Comparison of ENCODE assay signal across 8 cellular contexts in the genomic region with DNA sequence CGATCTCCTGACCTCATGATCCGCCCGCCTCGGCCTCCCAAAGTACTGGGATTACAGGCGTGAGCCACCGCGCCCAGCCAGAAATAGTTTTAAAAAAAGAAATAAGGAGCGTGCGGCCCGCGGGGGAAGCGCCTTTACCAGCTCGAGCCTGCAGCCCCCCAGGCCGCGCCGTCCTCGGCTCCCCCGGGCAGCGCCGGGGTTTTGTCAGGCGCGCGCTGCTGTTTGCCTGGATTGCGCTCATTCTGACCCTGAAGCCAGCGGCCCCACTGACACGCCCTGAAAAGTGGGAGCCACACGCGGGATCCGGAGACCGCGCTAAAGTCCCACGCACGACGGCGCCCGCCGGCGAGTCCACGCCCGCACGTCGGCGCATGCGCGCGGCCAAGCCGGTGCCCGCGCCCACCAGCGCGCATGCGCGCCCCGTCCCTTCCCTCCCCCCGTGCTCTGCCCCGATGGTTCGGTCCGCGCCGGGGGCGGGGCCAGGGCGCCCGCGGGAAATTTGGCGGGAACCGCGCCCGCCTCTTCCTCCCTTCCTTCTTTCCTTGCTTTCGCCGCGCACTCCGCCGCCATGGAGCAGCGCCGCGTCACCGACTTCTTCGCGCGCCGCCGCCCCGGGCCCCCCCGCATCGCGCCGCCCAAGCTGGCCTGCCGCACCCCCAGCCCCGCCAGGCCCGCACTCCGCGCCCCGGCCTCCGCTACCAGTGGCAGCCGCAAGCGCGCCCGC. TPM values are rescaled to one million over a fixed set of nuclear protein-coding genes. Genes with fewer than 3 reads are reported as not detected.
DNase-seq lines count a peak whose midpoint lies in the region; ATAC-seq and TF ChIP-seq lines count a peak whose summit lies in the region.

CDT1 (plus strand) TSS at position 526 of the 724 bp plus-strand sequence; CDS start at position 569, 43 bp downstream.

- peak within 1 kb of the TSS; percentile 83 for H3K9ac ChIP-seq in SK-N-MC (ENCODE audit: insufficient read length)

- H3K4me1 Mint-ChIP-seq in CD8-positive, alpha-beta T cell (ENCODE audit: low read depth) = peaks cover 20% of the 10 kb centered on the region

- H3K9me3 Mint-ChIP-seq in CD8-positive, alpha-beta T cell = no peaks in the 10 kb centered on the region

- no peak for TF ChIP-seq CTCF in CD8-positive, alpha-beta T cell (IDR thresholded peaks at IDR 0.05)
- TF ChIP-seq CTCF in gastroesophageal sphincter (IDR thresholded peaks at IDR 0.05) (peak in 1 of 4 experiments; percentile 8), neutrophil (IDR thresholded peaks at IDR 0.05) (peak; percentile 35)

- intact Hi-C loops in CD8-positive, alpha-beta T cell (cut with DNase I, micrococcal nuclease) = loop anchor here (1.0 to 10.0 kb wide), 7 partner anchors 8 to 349 kb away; partner anchors contain the start of genes APRT (in 2 of the 2), CTU2 (in 2 of the 2), PIEZO1 (in 2 of the 2) and RNF166 (in 2 of the 2)

- peak; percentile 68 for ATAC-seq in CD8-positive, alpha-beta T cell
- ATAC-seq in GM21390 (IDR thresholded peaks at IDR 0.05; ENCODE audit: unreplicated experiment) (peak; percentile 45), gastroesophageal sphincter (peak; percentile 82)

- TF ChIP-seq EP300 in gastroesophageal sphincter (IDR thresholded peaks at IDR 0.05) = no peak

- H3K36me3 ChIP-seq in CD8-positive, alpha-beta T cell (ENCODE audit: insufficient read depth, low read length) = no peaks in the 10 kb centered on the region
- peaks cover 33% of the 10 kb centered on the region; the same call in 1 of the 2 replicates for H3K36me3 ChIP-seq in SK-N-MC (ENCODE audit: insufficient read depth, low read length)
- H3K36me3 ChIP-seq in gastroesophageal sphincter = peaks cover 0 to 7% of the 10 kb centered on the region in 2 donors
- peaks cover 5% of the 10 kb centered on the region for H3K36me3 ChIP-seq in neutrophil

- TF ChIP-seq POLR2A in gastroesophageal sphincter (IDR thresholded peaks at IDR 0.05) = peak; percentile 81 to 84

- peak within 1 kb of the TSS; percentile 84 for H3K4me3 Mint-ChIP-seq in CD8-positive, alpha-beta T cell

- H3K36me3 Mint-ChIP-seq in CD8-positive, alpha-beta T cell = peaks cover 1% of the 10 kb centered on the region

- H3K27ac ChIP-seq in CD8-positive, alpha-beta T cell (ENCODE audit: low read depth, low read length) = peak within 1 kb of the TSS; percentile 44
- peak within 1 kb of the TSS; percentile 79; the same call in 1 of the 2 replicates for H3K27ac ChIP-seq in SK-N-MC
- H3K27ac ChIP-seq in gastroesophageal sphincter = peak within 1 kb of the TSS in 3 of 4 donors; percentile 74 to 85 (median 82)
- peak within 1 kb of the TSS; percentile 64 for H3K27ac ChIP-seq in neutrophil

- peak within 1 kb of the TSS; percentile 72 for H3K27ac Mint-ChIP-seq in CD8-positive, alpha-beta T cell

- H3K4me3 ChIP-seq in CD8-positive, alpha-beta T cell (ENCODE audit: low read depth, low read length) = peak within 1 kb of the TSS; percentile 65
- peak within 1 kb of the TSS; percentile 78 for H3K4me3 ChIP-seq in SK-N-MC
- peak within 1 kb of the TSS; percentile 62 to 70 for H3K4me3 ChIP-seq in gastroesophageal sphincter
- peak within 1 kb of the TSS; percentile 82 for H3K4me3 ChIP-seq in neutrophil (ENCODE audit: low read depth in 1 of 2, low read length in 1 of 2)

- CTCF ChIA-PET in CD8-positive, alpha-beta T cell (lab: Charles Lee) = interaction anchor here (0.6 kb wide), 1 partner anchor 761 kb away, joined by 3 read pairs; no protein-coding TSS in a partner anchor

- peaks cover 26% of the 10 kb centered on the region for H3K4me1 ChIP-seq in CD8-positive, alpha-beta T cell (ENCODE audit: insufficient read depth, low read length)
- H3K4me1 ChIP-seq in gastroesophageal sphincter (peaks cover 0 to 32% (median 14%) of the 10 kb centered on the region in 3 donors), neutrophil (ENCODE audit: control insufficient read depth in 1 of 2, insufficient read depth in 1 of 2, low read depth in 1 of 2, low read length in 1 of 2) (peaks cover 38 to 39% of the 10 kb centered on the region in 2 experiments)

- peak; percentile 70 to 94 (median 81) for DNase-seq in CD8-positive, alpha-beta T cell
- peak; percentile 59 to 70 for DNase-seq in Kasumi-1 (lab: John Stamatoyannopoulos, UW)
- DNase-seq in SK-N-MC (ENCODE audit: low read depth, low spot score) = no peak
- peak; percentile 67 to 82 (median 68) for DNase-seq in activated naive CD4-positive, alpha-beta T cell (lab: John Stamatoyannopoulos, UW)
- peak; percentile 84 for DNase-seq in superior temporal gyrus (ENCODE audit: extremely low spot score)

- H3K27me3 ChIP-seq in CD8-positive, alpha-beta T cell (ENCODE audit: insufficient read depth, low read length) = no peaks in the 10 kb centered on the region
- peaks cover 13% of the 10 kb centered on the region for H3K27me3 ChIP-seq in gastroesophageal sphincter
- no peaks in the 10 kb centered on the region for H3K27me3 ChIP-seq in neutrophil

- POLR2A ChIA-PET in CD8-positive, alpha-beta T cell (lab: Charles Lee) = interaction anchor here (1.0 to 2.5 kb wide), 5 partner anchors 9 to 53 kb away, joined by 3 to 11 read pairs (median 4); partner anchors contain the start of genes APRT, GALNS and TRAPPC2L

- 2% methylated on average over 22 of the region's 98 CpGs; no CpG with 5 or more reads in 1 of the 2 donors for WGBS in gastroesophageal sphincter (ENCODE audit: low coverage in 1 of 2), 2 donors

- H3K9me3 ChIP-seq in CD8-positive, alpha-beta T cell (ENCODE audit: low read length) = no peaks in the 10 kb centered on the region
- H3K9me3 ChIP-seq in SK-N-MC (ENCODE audit: low read depth, low read length) = no peaks in the 10 kb centered on the region
- no peaks in the 10 kb centered on the region for H3K9me3 ChIP-seq in gastroesophageal sphincter
- H3K9me3 ChIP-seq in neutrophil = no peaks in the 10 kb centered on the region

- no peaks in the 10 kb centered on the region for H3K27me3 Mint-ChIP-seq in CD8-positive, alpha-beta T cell (ENCODE audit: low read depth)

RNA-seq across cellular contexts. Expression of gene CDT1, which starts in this region (rescaled TPM):
- 1 to 10 TPM; 1.2 to 2.3 TPM for total RNA-seq in CD8-positive, alpha-beta T cell
- 1 to 10 TPM in 1 of 4 donors, under 1 TPM in 1, not detected in 2; 0.92 to 2.0 TPM for total RNA-seq in gastroesophageal sphincter
